15 cellular contexts compared by ENCODE assay signal in genomic region chr7:116957874-116958273, GRCh38. TPM values are rescaled to one million over a fixed set of nuclear protein-coding genes. Genes with fewer than 3 reads are reported as not detected.
DNase-seq lines count a peak whose midpoint lies in the region; ATAC-seq and TF ChIP-seq lines count a peak whose summit lies in the region.
"Had no signal": no experiment of that assay in that cellular context is flagged by ENCODE, and none has a peak within 500 bp of the region (broad histone marks: within the 10 kb centered on the region; RNA-seq: fewer than 3 reads in every experiment).

No MANE protein-coding gene starts in this region.

- CTCF ChIA-PET in OCI-LY7 (lab: Charles Lee; ENCODE audit: unreplicated experiment): no interaction called here

- no peaks in the 10 kb centered on the region for H3K9me2 ChIP-seq in OCI-LY7 (ENCODE audit: insufficient read depth, low read length)
- H3K9me2 ChIP-seq: SK-N-SH had no signal

- no TSS peak for BruUV-seq in OCI-LY7 (replicated peaks; lab: Mats Ljungman, UMichigan)

- H3K4me1 ChIP-seq in OCI-LY7 (ENCODE audit: insufficient read depth, low read length, poor library complexity, severe bottlenecking) (peaks cover 21% of the 10 kb centered on the region), ovary (ENCODE audit: insufficient read depth) (peaks cover 8% of the 10 kb centered on the region)

- H3K36me3 ChIP-seq in OCI-LY7 (ENCODE audit: insufficient read depth, low read length) (no peaks in the 10 kb centered on the region), ovary (no peaks in the 10 kb centered on the region)
- H3K36me3 ChIP-seq: gastrocnemius medialis had no signal

- no peak overlapping the region for H2AFZ ChIP-seq in OCI-LY7 (ENCODE audit: low read length)

- peaks cover 7% of the 10 kb centered on the region for H4K20me1 ChIP-seq in OCI-LY7 (ENCODE audit: insufficient read depth, low read length)

- ATAC-seq in GM18508 (IDR thresholded peaks at IDR 0.05; ENCODE audit: insufficient read depth, unreplicated experiment): peak; percentile 39
- ATAC-seq in GM21381 (IDR thresholded peaks at IDR 0.05; ENCODE audit: unreplicated experiment): peak; percentile 28
- peak; percentile 51 for ATAC-seq in HG03060 (IDR thresholded peaks at IDR 0.05; ENCODE audit: low read depth, unreplicated experiment)
- ATAC-seq: activated T-cell treated with anti-CD3 and anti-CD28 coated beads, Interleukin-2, amount 50 U/mL, for 4 hours; gastrocnemius medialis had no signal

- no peaks in the 10 kb centered on the region for H3K27me3 ChIP-seq in ovary
- H3K27me3 ChIP-seq: gastrocnemius medialis had no signal

- H3K27ac ChIP-seq in OCI-LY7 (ENCODE audit: low read depth, low read length, poor library complexity, severe bottlenecking) (no peak overlapping the region), ovary (no peak overlapping the region)
- H3K27ac ChIP-seq: gastrocnemius medialis had no signal

- TF ChIP-seq CTCF in OCI-LY7 (conservative IDR thresholded peaks at IDR 0.05; ENCODE audit: low read length): no peak
- no peak for TF ChIP-seq CTCF in ovary (IDR thresholded peaks at IDR 0.05)

- WGBS in ovary, 3 donors: 82 to 92% (median 87%) methylated on average over 2 of the region's 2 CpGs

- intact Hi-C loops in OCI-LY7 (cut with micrococcal nuclease; ENCODE audit: unreplicated experiment) (loop anchor here (10.0 kb wide), 1 partner anchor 803 kb away; no protein-coding TSS in a partner anchor), ovary (cut with DNase I) (no loop called here)

- DNase-seq in OCI-LY7 (ENCODE audit: low spot score): peak; percentile 27
- DNase-seq in ovary: no peak
- DNase-seq in SK-N-DZ (ENCODE audit: low spot score): no peak
- DNase-seq in activated CD4-positive, alpha-beta T cell treated with anti-CD3 and anti-CD28 coated beads, Interleukin-2, amount 50 U/mL, for 48 hours: no peak
- no peak for DNase-seq in stimulated activated CD8-positive, alpha-beta memory T cell treated with anti-CD3 and anti-CD28 coated beads, Interleukin-4, amount 100 ng/mL, for 48 hours
- DNase-seq: activated B cell treated with CpG ODN at 0.5 μM for 24 hours; activated T-cell treated with anti-CD3 and anti-CD28 coated beads, Interleukin-2, amount 50 U/mL, for 4 hours; gastrocnemius medialis; GDM1; NCI-H1105; NCI-H774; SK-N-SH had no signal

- no peak for TF ChIP-seq EP300 in ovary (IDR thresholded peaks at IDR 0.05)

- H3K4me2 ChIP-seq in OCI-LY7 (ENCODE audit: low read length): no peak overlapping the region
- H3K4me2 ChIP-seq: SK-N-SH had no signal

- POLR2A ChIA-PET in OCI-LY7 (lab: Charles Lee): interaction anchor here (0.6 to 0.7 kb wide), 2 partner anchors 168 to 438 kb away, joined by 3 to 4 read pairs; no protein-coding TSS in a partner anchor

- H3K9me3 ChIP-seq in OCI-LY7 (ENCODE audit: low read length) (no peaks in the 10 kb centered on the region), ovary (no peaks in the 10 kb centered on the region)
- H3K9me3 ChIP-seq: gastrocnemius medialis, SK-N-SH had no signal

- TF ChIP-seq POLR2A in ovary (IDR thresholded peaks at IDR 0.05): no peak

- H3K79me2 ChIP-seq in OCI-LY7 (ENCODE audit: insufficient read depth, low read depth, low read length): peaks cover 6% of the 10 kb centered on the region; the same call in 1 of the 2 replicates

- H3K4me3 ChIP-seq in OCI-LY7 (ENCODE audit: low read depth, low read length, poor library complexity, severe bottlenecking) (no peak overlapping the region), ovary (no peak overlapping the region)
- H3K4me3 ChIP-seq: gastrocnemius medialis had no signal

RNA-seq across cellular contexts. Expression of gene ST7, which starts 4.6 kb away (rescaled TPM):
- 7.4 and 9.6 TPM in 2 replicates for total RNA-seq in OCI-LY7 (2014; rRNA removed; shearing (Covaris generic))
- total RNA-seq in OCI-LY7 (2022) (7.3 and 10.7 TPM in 2 replicates), ovary (10 to 100 TPM; 16.4 to 28.5 (median 18.8) TPM)
- 10 to 100 TPM; 14.1 to 37.7 TPM for polyA plus RNA-seq in ovary
- polyA plus RNA-seq in SK-N-DZ (2014; cell fraction: cytosol; rRNA removed): 7.6 and 19.4 TPM in 2 replicates
- polyA plus RNA-seq in SK-N-DZ (2014; cell fraction: nucleus; rRNA removed): 8.6 and 14.3 TPM in 2 replicates
